1 cellular context compared by ENCODE assay signal in genomic region chr17:77374170-77374936, GRCh38.
A peak's percentile ranks its signal among the peaks of the same experiment; 100 is the strongest.
TF ChIP-seq lines count a peak whose summit lies in the region.

No MANE protein-coding gene starts in this region.

TF ChIP-seq in K562, 482 proteins besides CTCF, POLR2A, EP300 and RAD21 (continued from another document and continues in another):
- TF ChIP-seq ZNF518B (CRISPR knock-in tag; IDR thresholded peaks at IDR 0.05) (no peak), ZNF592 (IDR thresholded peaks at IDR 0.05) (no peak), DIDO1 (tag; IDR thresholded peaks at IDR 0.05; ENCODE audit: low read depth) (no peak), ARID4B (CRISPR knock-in tag; IDR thresholded peaks at IDR 0.05) (peak; percentile 61; the same call in 1 of the 2 replicates), MYBL2 (IDR thresholded peaks at IDR 0.05; ENCODE audit: low read depth) (no peak), MYBL2 (CRISPR knock-in tag; IDR thresholded peaks at IDR 0.05; ENCODE audit: borderline replicate concordance) (no peak), EGR1 (conservative IDR thresholded peaks at IDR 0.05) (no peak), ARID3A (IDR thresholded peaks at IDR 0.05; ENCODE audit: borderline replicate concordance, low read depth, low read length) (no peak), ZNF778 (CRISPR knock-in tag; IDR thresholded peaks at IDR 0.05) (no peak), MTA3 (IDR thresholded peaks at IDR 0.05; ENCODE audit: borderline replicate concordance) (0 out of 2 replicates have a peak, but pooled peaks have one; percentile 36), TRIM25 (IDR thresholded peaks at IDR 0.05; ENCODE audit: borderline replicate concordance) (no peak), KLF1 (tag; IDR thresholded peaks at IDR 0.05) (no peak), CBX2 (IDR thresholded peaks at IDR 0.05; ENCODE audit: insufficient read depth, low read length, poor library complexity, severe bottlenecking) (no peak), STAG1 (CRISPR knock-in tag; IDR thresholded peaks at IDR 0.05; ENCODE audit: borderline replicate concordance) (no peak), ZNF280A (IDR thresholded peaks at IDR 0.05; ENCODE audit: low read depth, partially characterized antibody) (no peak), GATAD2A (IDR thresholded peaks at IDR 0.05) (no peak), FOXP4 (CRISPR knock-in tag; IDR thresholded peaks at IDR 0.05; ENCODE audit: borderline replicate concordance) (no peak), FOXM1 (IDR thresholded peaks at IDR 0.05; ENCODE audit: low read depth) (no peak), FOXM1 (CRISPR knock-in tag; IDR thresholded peaks at IDR 0.05; ENCODE audit: low read depth) (no peak), ZNF583 (CRISPR knock-in tag; IDR thresholded peaks at IDR 0.05) (no peak), ZNF785 (CRISPR knock-in tag; IDR thresholded peaks at IDR 0.05) (no peak), BACH1 (tag; IDR thresholded peaks at IDR 0.05) (no peak), CHD2 (IDR thresholded peaks at IDR 0.05; ENCODE audit: low read depth, low read length) (no peak), JUNB (CRISPR knock-in tag; conservative IDR thresholded peaks at IDR 0.05) (no peak), RBM22 (IDR thresholded peaks at IDR 0.05; ENCODE audit: low read depth, low read length, poor library complexity, severe bottlenecking) (no peak), ZFP30 (CRISPR knock-in tag; IDR thresholded peaks at IDR 0.05; ENCODE audit: borderline replicate concordance) (no peak), CTBP1 (IDR thresholded peaks at IDR 0.05; ENCODE audit: borderline replicate concordance) (no peak), KLF13 (tag; IDR thresholded peaks at IDR 0.05; ENCODE audit: borderline replicate concordance, low read depth) (no peak), HNRNPH1 (optimal IDR thresholded peaks at IDR 0.05; ENCODE audit: low read depth, low read length) (no peak), ATF4 (CRISPR knock-in tag; IDR thresholded peaks at IDR 0.05) (no peak), ZNF740 (CRISPR knock-in tag; IDR thresholded peaks at IDR 0.05) (0 out of 2 replicates have a peak, but pooled peaks have one; percentile 16), ZNF740 (tag; IDR thresholded peaks at IDR 0.05) (no peak), ZNF24 (IDR thresholded peaks at IDR 0.05) (no peak), TARDBP (IDR thresholded peaks at IDR 0.05) (no peak), ZBTB17 (CRISPR knock-in tag; IDR thresholded peaks at IDR 0.05) (no peak), RBBP5 (IDR thresholded peaks at IDR 0.05; ENCODE audit: borderline replicate concordance, insufficient read depth, low read length, poor library complexity, severe bottlenecking) (no peak), HDAC6 (IDR thresholded peaks at IDR 0.05; ENCODE audit: low read depth, low read length) (no peak), ZC3H11A (IDR thresholded peaks at IDR 0.05; ENCODE audit: low read depth, low read length) (no peak)
